7 cellular contexts compared by ENCODE assay signal in the genomic region with DNA sequence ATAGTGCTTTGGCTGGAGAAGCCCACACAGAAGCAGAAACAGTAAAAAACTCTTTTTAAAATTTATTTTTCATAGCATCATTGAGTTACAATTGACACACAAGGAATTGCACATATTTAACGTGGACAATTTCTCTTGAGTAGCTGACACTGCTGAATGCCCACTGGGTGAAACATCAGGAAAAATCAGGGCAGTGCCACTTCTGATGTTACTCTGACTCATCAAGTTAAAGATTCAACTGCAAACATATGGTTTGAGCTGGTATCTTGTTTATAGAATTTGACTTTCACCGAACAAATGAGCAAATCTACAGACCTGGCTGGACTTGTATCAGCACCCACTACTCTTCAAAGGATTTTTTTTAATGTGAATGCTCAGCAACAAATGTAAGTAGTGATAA.
DNase-seq lines count a peak whose midpoint lies in the region; FAIRE-seq and TF ChIP-seq lines count a peak whose summit lies in the region.
"Not testable (repeated sequence)": the region's sequence is repeated elsewhere in the genome, so short reads cannot be mapped to it uniquely, and the experiment has no call there.

No MANE protein-coding gene starts in this region.

- intact Hi-C loops in MCF 10A (cut with micrococcal nuclease) = loop anchor here (1.0 to 10.0 kb wide), 2 partner anchors 70 to 248 kb away; a partner anchor contains a TSS

- H3K9me3 Mint-ChIP-seq in HFFc6; MCF 10A (ENCODE audit: unreplicated experiment): not testable (repeated sequence)

- not testable (repeated sequence) for BruUV-seq in MCF 10A (replicated peaks; lab: Mats Ljungman, UMichigan)

- not testable (repeated sequence) for H3K27ac Mint-ChIP-seq in HFFc6; MCF 10A (ENCODE audit: low read depth, unreplicated experiment)

- H3K27me3 ChIP-seq in MG63 = not testable (repeated sequence)

- not testable (repeated sequence) for H3K36me3 Mint-ChIP-seq in HFFc6 (ENCODE audit: low read depth); MCF 10A (ENCODE audit: insufficient read depth, unreplicated experiment)

- H3K9me3 ChIP-seq in MG63 = not testable (repeated sequence)

- not testable (repeated sequence) for H3K4me1 Mint-ChIP-seq in HFFc6 (ENCODE audit: low read depth)
- peaks cover 12% of the 10 kb centered on the region for H3K4me1 Mint-ChIP-seq in MCF 10A (ENCODE audit: insufficient read depth, unreplicated experiment)

- POLR2A ChIA-PET in MCF 10A (lab: Yijun Ruan, JAX) = interaction anchor here (1.0 to 2.5 kb wide), 6 partner anchors 43 to 249 kb away, joined by 3 to 9 read pairs (median 3); no protein-coding TSS in a partner anchor

- not testable (repeated sequence) for H3K27me3 Mint-ChIP-seq in HFFc6 (ENCODE audit: insufficient read depth); MCF 10A (ENCODE audit: insufficient read depth, unreplicated experiment)

- not testable (repeated sequence) for H3K4me3 ChIP-seq in MG63; fibroblast of mammary gland (ENCODE audit: control insufficient read depth, low read depth, low read length)

- FAIRE-seq in RCC 7860 (lab: Jason Lieb, UNC) = peak; percentile 97

- not testable (repeated sequence) for H3K4me3 Mint-ChIP-seq in HFFc6; MCF 10A (ENCODE audit: unreplicated experiment)

- CTCF ChIA-PET in MCF 10A (lab: Yijun Ruan, JAX) = interaction anchor here (1.1 to 4.3 kb wide), 3 partner anchors 61 to 251 kb away, joined by 3 to 28 read pairs (median 3); a partner anchor contains a TSS

- H3K36me3 ChIP-seq in MG63 = not testable (repeated sequence)

- DNase-seq in DMS 273 (lab: John Stamatoyannopoulos, UW; ENCODE audit: unreplicated experiment) (peak; percentile 22), HFFc6 (peak; percentile 12), MG63 (peak; percentile 20), RCC 7860 (ENCODE audit: low spot score) (peak; percentile 61), MCF 10A (ENCODE audit: unreplicated experiment) (peak; percentile 49), fibroblast of mammary gland (ENCODE audit: low read depth) (peak; percentile 5), kidney glomerular epithelial cell (lab: John Stamatoyannopoulos, UW) (peak; percentile 34)

- not testable (repeated sequence) for TF ChIP-seq CTCF in HFFc6 (IDR thresholded peaks at IDR 0.05); MCF 10A (IDR thresholded peaks at IDR 0.05; ENCODE audit: unreplicated experiment); fibroblast of mammary gland (conservative IDR thresholded peaks at IDR 0.05; ENCODE audit: control insufficient read depth, insufficient read depth, low read depth, low read length)

Comparison
In these comparisons a context has a peak if more than half of its experiments do, and no peak if none do; other contexts are left out.
1. DNase-seq: peak in every context shown above with its lines; median percentile 61 in RCC 7860; 49 in MCF 10A; 34 in kidney glomerular epithelial cell; 22 in DMS 273; 20 in MG63; 12 in HFFc6; 5 in fibroblast of mammary gland.